In genomic region chr4:143348233-143349077, GRCh38 we compare ENCODE assay signal across 23 cellular contexts. TPM values are rescaled to one million over a fixed set of nuclear protein-coding genes. Genes with fewer than 3 reads are reported as not detected.
DNase-seq lines count a peak whose midpoint lies in the region; ATAC-seq, FAIRE-seq and TF ChIP-seq lines count a peak whose summit lies in the region.
"Had no signal": no experiment of that assay in that cellular context is flagged by ENCODE, and none has a peak within 500 bp of the region (broad histone marks: within the 10 kb centered on the region; RNA-seq: fewer than 3 reads in every experiment).

No MANE protein-coding gene starts in this region.

- H3K9me3 ChIP-seq in breast epithelium = no peaks in the 10 kb centered on the region
- H3K9me3 ChIP-seq: MG63, Peyer's patch, SJSA1 had no signal

- H3K27ac Mint-ChIP-seq in nephron = peak overlapping the region in 2 of 3 experiments; percentile 4 to 8

- H3K27me3 Mint-ChIP-seq in nephron (ENCODE audit: low read depth) = no peaks in the 10 kb centered on the region

- no peak for ATAC-seq in GM19395 (IDR thresholded peaks at IDR 0.05; ENCODE audit: unreplicated experiment)

- no peak overlapping the region for H3K4me3 Mint-ChIP-seq in nephron

- DNase-seq in NCI-H510A treated with DMSO at 0.1 percent for 48 hours (lab: John Stamatoyannopoulos, UW) = peak; percentile 6
- no peak for DNase-seq in NCI-H510A (lab: John Stamatoyannopoulos, UW)
- DNase-seq in bronchial epithelial cell (ENCODE audit: low read depth) = no peak
- no peak for DNase-seq in T-helper 2 cell
- DNase-seq in breast epithelium (ENCODE audit: low spot score in 2 of 2) = no peak
- no peak for DNase-seq in H54 (ENCODE audit: insufficient read length, low spot score)
- DNase-seq: AML-193, DND-41, H7, IMR-90, Karpas-422, MG63, NCI-H1092, NCI-H1436 treated with DMSO at 0.1 percent for 48 hours, NCI-H2029 treated with DMSO at 0.1 percent for 48 hours, NCI-H2171, NCI-H446, Peyer's patch had no signal

- H3K27ac ChIP-seq in breast epithelium = no peak overlapping the region
- H3K27ac ChIP-seq: 22Rv1, C4-2B, SJSA1 had no signal

- TF ChIP-seq CTCF in bronchial epithelial cell (IDR thresholded peaks at IDR 0.05; ENCODE audit: insufficient read depth, low read length, severe bottlenecking) (no peak), nephron (IDR thresholded peaks at IDR 0.05; ENCODE audit: unreplicated experiment in 3 of 3) (no peak), breast epithelium (IDR thresholded peaks at IDR 0.05) (no peak)

- H3K4me3 ChIP-seq in bronchial epithelial cell (ENCODE audit: low read depth, low read length) = no peak overlapping the region
- no peak overlapping the region for H3K4me3 ChIP-seq in breast epithelium
- H3K4me3 ChIP-seq: MG63, Peyer's patch, SJSA1 had no signal

- intact Hi-C loops in breast epithelium (cut with DNase I; ENCODE audit: low total_unique reads) = no loop called here

- TF ChIP-seq POLR2A in breast epithelium (IDR thresholded peaks at IDR 0.05) = no peak
- no peak for TF ChIP-seq POLR2A in H54 (IDR thresholded peaks at IDR 0.05; ENCODE audit: low read depth, low read length)

- H3K36me3 ChIP-seq in bronchial epithelial cell (ENCODE audit: control insufficient read depth, insufficient read depth, low read length) = no peaks in the 10 kb centered on the region
- no peaks in the 10 kb centered on the region for H3K36me3 ChIP-seq in breast epithelium
- H3K36me3 ChIP-seq: MG63, Peyer's patch, SJSA1 had no signal

- FAIRE-seq in bronchial epithelial cell (lab: Jason Lieb, UNC) (peak; percentile 79), H54 (lab: Jason Lieb, UNC) (no peak)

- H3K4me1 Mint-ChIP-seq in nephron = peaks cover 52% of the 10 kb centered on the region

- no peaks in the 10 kb centered on the region for H3K36me3 Mint-ChIP-seq in nephron (ENCODE audit: low read depth)

- peaks cover 8 to 27% of the 10 kb centered on the region in 2 donors for H3K4me1 ChIP-seq in breast epithelium

- no peaks in the 10 kb centered on the region for H3K27me3 ChIP-seq in bronchial epithelial cell (ENCODE audit: control insufficient read depth, insufficient read depth, low read length)
- H3K27me3 ChIP-seq in breast epithelium = no peaks in the 10 kb centered on the region
- H3K27me3 ChIP-seq: MG63, Peyer's patch, SJSA1 had no signal

- no peaks in the 10 kb centered on the region for H3K9me3 Mint-ChIP-seq in nephron

RNA-seq across cellular contexts. Expression of gene GAB1, which starts 11.8 kb away (rescaled TPM):
- total RNA-seq in bronchial epithelial cell (5.0 and 10.8 TPM in 2 replicates), breast epithelium (10 to 100 TPM; 24.8 to 67.5 (median 38.7) TPM)
